In the genomic region with DNA sequence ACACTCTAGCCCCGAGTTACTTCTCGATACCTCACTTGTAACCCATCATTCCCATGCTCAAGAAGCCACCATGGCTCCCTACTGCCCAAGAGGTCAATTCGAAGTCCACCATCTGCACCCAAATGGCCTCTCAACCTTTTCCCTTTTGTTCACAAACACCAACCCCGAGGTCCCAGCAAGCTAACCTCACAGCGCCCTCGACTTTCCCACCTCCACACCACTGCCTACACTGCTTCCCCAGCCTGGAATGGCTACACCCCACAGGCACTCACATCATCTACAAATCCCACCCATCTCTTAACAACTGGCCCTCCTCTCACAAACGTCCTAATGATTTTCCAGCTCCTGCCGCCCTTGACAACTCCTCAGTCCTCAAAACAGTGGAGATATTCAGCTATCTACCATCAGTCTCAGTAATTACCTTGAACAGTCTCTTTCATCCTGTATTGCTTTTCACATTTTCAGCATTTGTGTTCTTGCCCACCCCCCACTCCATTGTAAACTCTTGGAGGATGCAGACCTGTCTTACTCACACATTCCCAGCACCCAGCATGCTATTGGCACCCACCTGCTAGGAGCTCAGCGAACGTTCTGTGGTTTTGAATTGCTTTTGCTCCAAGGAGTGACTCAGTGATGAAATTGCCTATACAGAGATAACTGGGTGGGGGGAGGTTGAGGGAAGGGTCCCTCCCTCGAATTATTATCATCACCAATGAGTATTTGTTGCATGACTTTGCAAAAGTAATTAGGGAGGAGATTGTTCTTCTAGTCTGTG, we compare ENCODE assay signal across 1 cellular context.
TF ChIP-seq lines count a peak whose summit lies in the region.

No MANE protein-coding gene starts in this region.

TF ChIP-seq in K562, 482 proteins besides CTCF, POLR2A, EP300 and RAD21:
- TF ChIP-seq, protein P1, sequence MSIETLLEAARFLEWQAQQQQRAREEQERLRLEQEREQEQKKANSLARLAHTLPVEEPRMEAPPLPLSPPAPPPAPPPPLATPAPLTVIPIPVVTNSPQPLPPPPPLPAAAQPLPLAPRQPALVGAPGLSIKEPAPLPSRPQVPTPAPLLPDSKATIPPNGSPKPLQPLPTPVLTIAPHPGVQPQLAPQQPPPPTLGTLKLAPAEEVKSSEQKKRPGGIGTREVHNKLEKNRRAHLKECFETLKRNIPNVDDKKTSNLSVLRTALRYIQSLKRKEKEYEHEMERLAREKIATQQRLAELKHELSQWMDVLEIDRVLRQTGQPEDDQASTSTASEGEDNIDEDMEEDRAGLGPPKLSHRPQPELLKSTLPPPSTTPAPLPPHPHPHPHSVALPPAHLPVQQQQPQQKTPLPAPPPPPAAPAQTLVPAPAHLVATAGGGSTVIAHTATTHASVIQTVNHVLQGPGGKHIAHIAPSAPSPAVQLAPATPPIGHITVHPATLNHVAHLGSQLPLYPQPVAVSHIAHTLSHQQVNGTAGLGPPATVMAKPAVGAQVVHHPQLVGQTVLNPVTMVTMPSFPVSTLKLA (conservative IDR thresholded peaks at IDR 0.05): no peak
- no peak for TF ChIP-seq FOXJ2 (tag; IDR thresholded peaks at IDR 0.05)
- peak; percentile 57 for TF ChIP-seq FOSL1 (tag; conservative IDR thresholded peaks at IDR 0.05)
- TF ChIP-seq, protein P2, sequence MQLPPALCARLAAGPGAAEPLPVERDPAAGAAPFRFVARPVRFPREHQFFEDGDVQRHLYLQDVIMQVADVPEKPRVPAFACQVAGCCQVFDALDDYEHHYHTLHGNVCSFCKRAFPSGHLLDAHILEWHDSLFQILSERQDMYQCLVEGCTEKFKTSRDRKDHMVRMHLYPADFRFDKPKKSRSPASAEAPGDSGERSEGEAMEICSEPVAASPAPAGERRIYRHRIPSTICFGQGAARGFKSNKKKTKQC (CRISPR knock-in tag; IDR thresholded peaks at IDR 0.05): no peak
- TF ChIP-seq SAP30 (IDR thresholded peaks at IDR 0.05; ENCODE audit: borderline replicate concordance, insufficient read depth, low read depth, low read length, poor library complexity, severe bottlenecking): no peak
- TF ChIP-seq ZNF41 (CRISPR knock-in tag; conservative IDR thresholded peaks at IDR 0.05): no peak
- TF ChIP-seq, protein P3, sequence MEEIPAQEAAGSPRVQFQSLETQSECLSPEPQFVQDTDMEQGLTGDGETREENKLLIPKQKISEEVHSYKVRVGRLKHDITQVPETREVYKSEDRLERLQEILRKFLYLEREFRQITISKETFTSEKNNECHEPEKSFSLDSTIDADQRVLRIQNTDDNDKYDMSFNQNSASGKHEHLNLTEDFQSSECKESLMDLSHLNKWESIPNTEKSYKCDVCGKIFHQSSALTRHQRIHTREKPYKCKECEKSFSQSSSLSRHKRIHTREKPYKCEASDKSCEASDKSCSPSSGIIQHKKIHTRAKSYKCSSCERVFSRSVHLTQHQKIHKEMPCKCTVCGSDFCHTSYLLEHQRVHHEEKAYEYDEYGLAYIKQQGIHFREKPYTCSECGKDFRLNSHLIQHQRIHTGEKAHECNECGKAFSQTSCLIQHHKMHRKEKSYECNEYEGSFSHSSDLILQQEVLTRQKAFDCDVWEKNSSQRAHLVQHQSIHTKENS (CRISPR knock-in tag; IDR thresholded peaks at IDR 0.05): no peak
TF ChIP-seq in K562: peak in this region for 1.
